ENCODE assay signal across 19 cellular contexts in genomic region chr1:10631121-10631810, GRCh38.
A peak's percentile ranks its signal among the peaks of the same experiment; 100 is the strongest.
DNase-seq lines count a peak whose midpoint lies in the region; FAIRE-seq and TF ChIP-seq lines count a peak whose summit lies in the region.
"Had no signal": no experiment of that assay in that cellular context is flagged by ENCODE, and none has a peak within 500 bp of the region (broad histone marks: within the 10 kb centered on the region; RNA-seq: fewer than 3 reads in every experiment).

No MANE protein-coding gene starts in this region.

- no peak overlapping the region for H3K9ac ChIP-seq in HUES6 (ENCODE audit: low read length)

- H3K4me3 Mint-ChIP-seq in CD14-positive monocyte (no peak overlapping the region), glutamatergic neuron (ENCODE audit: unreplicated experiment) (no peak overlapping the region)
- H3K4me3 Mint-ChIP-seq: activated CD4-positive, alpha-beta memory T cell treated with anti-CD3 and anti-CD28 coated beads for 36 hours; central memory CD8-positive, alpha-beta T cell; endodermal cell; nephron had no signal

- no peak overlapping the region for H3K4me3 ChIP-seq in HUES6 (ENCODE audit: low read depth, low read length)
- no peak overlapping the region for H3K4me3 ChIP-seq in spleen
- H3K4me3 ChIP-seq: lung had no signal

- H3K27me3 Mint-ChIP-seq in CD14-positive monocyte (ENCODE audit: low read depth in 3 of 3) = peaks cover 6 to 10% (median 9%) of the 10 kb centered on the region in 3 donors
- peaks cover 4% of the 10 kb centered on the region for H3K27me3 Mint-ChIP-seq in glutamatergic neuron (ENCODE audit: unreplicated experiment)
- H3K27me3 Mint-ChIP-seq: activated CD4-positive, alpha-beta memory T cell treated with anti-CD3 and anti-CD28 coated beads for 36 hours; central memory CD8-positive, alpha-beta T cell had no signal

- H3K27ac ChIP-seq in HUES6 (ENCODE audit: low read depth, low read length) (peak overlapping the region; percentile 38; the same call in 1 of the 2 replicates), spleen (no peak overlapping the region)

- 85 to 91% (median 86%) methylated on average over 9 to 20 of the region's 20 CpGs for WGBS in spleen, 5 donors

- H3K36me3 Mint-ChIP-seq in CD14-positive monocyte = peaks cover 30 to 46% of the 10 kb centered on the region in 2 donors
- H3K36me3 Mint-ChIP-seq in glutamatergic neuron (ENCODE audit: unreplicated experiment) = no peaks in the 10 kb centered on the region

- intact Hi-C loops in CD14-positive monocyte (cut with micrococcal nuclease) (no loop called here), spleen (cut with DNase I; ENCODE audit: low total_unique reads) (no loop called here)

- peaks cover 12% of the 10 kb centered on the region; the same call in 1 of the 2 replicates for H3K36me3 ChIP-seq in HUES6 (ENCODE audit: control insufficient read depth, insufficient read depth, low read length)
- peaks cover 0 to 75% (median 36%) of the 10 kb centered on the region in 6 donors for H3K36me3 ChIP-seq in spleen
- H3K36me3 ChIP-seq: BE2C had no signal

- H3K9me3 ChIP-seq in HUES6 (ENCODE audit: control insufficient read depth, insufficient read depth, low read depth, low read length) = no peaks in the 10 kb centered on the region
- H3K9me3 ChIP-seq in spleen = no peaks in the 10 kb centered on the region
- H3K9me3 ChIP-seq: BE2C had no signal

- no peaks in the 10 kb centered on the region for H3K27me3 ChIP-seq in HUES6 (ENCODE audit: control insufficient read depth, insufficient read depth, low read length)
- no peaks in the 10 kb centered on the region for H3K27me3 ChIP-seq in spleen (replicated peaks in 1 of 7)
- H3K27me3 ChIP-seq: BE2C had no signal

- FAIRE-seq in H54 (lab: Jason Lieb, UNC) = no peak
- FAIRE-seq: GM19239, TTC549 had no signal

- H3K4me1 Mint-ChIP-seq in CD14-positive monocyte = no peaks in the 10 kb centered on the region
- peaks cover 9% of the 10 kb centered on the region for H3K4me1 Mint-ChIP-seq in glutamatergic neuron (ENCODE audit: low read depth, unreplicated experiment)
- H3K4me1 Mint-ChIP-seq: central memory CD8-positive, alpha-beta T cell had no signal

- no peak for TF ChIP-seq POLR2A in spleen (IDR thresholded peaks at IDR 0.05)
- no peak for TF ChIP-seq POLR2A in H54 (IDR thresholded peaks at IDR 0.05; ENCODE audit: low read depth, low read length)

- H3K9me3 Mint-ChIP-seq in CD14-positive monocyte = no peaks in the 10 kb centered on the region
- H3K9me3 Mint-ChIP-seq in glutamatergic neuron (ENCODE audit: unreplicated experiment) = peaks cover 4% of the 10 kb centered on the region
- H3K9me3 Mint-ChIP-seq: activated CD4-positive, alpha-beta memory T cell treated with anti-CD3 and anti-CD28 coated beads for 36 hours; central memory CD8-positive, alpha-beta T cell; endodermal cell; nephron had no signal

- peak; percentile 40 for DNase-seq in CD14-positive monocyte (ENCODE audit: low spot score)
- peak; percentile 16 for DNase-seq in glutamatergic neuron
- DNase-seq in spleen = peak; percentile 66
- DNase-seq in activated CD4-positive, alpha-beta T cell treated with anti-CD3 and anti-CD28 coated beads, Interleukin-2, amount 50 U/mL, for 48 hours = no peak
- DNase-seq in H54 (ENCODE audit: insufficient read length, low spot score) = no peak
- DNase-seq in SW480 (ENCODE audit: low spot score) = no peak
- DNase-seq: activated CD4-positive, alpha-beta memory T cell treated with anti-CD3 and anti-CD28 coated beads for 36 hours; DMS53; MM.1S; NCI-H187 treated with DMSO at 0.1 percent for 48 hours; NCI-H524 had no signal

- H3K27ac Mint-ChIP-seq in CD14-positive monocyte (peak overlapping the region in 1 of 7 donors; percentile 6), glutamatergic neuron (ENCODE audit: unreplicated experiment) (no peak overlapping the region)
- H3K27ac Mint-ChIP-seq: activated CD4-positive, alpha-beta memory T cell treated with anti-CD3 and anti-CD28 coated beads for 36 hours had no signal

- TF ChIP-seq CTCF in CD14-positive monocyte (IDR thresholded peaks at IDR 0.05) (no peak), glutamatergic neuron (IDR thresholded peaks at IDR 0.05; ENCODE audit: partially characterized antibody, unreplicated experiment) (no peak), spleen (IDR thresholded peaks at IDR 0.05 in 8 of 11, conservative IDR thresholded peaks at IDR 0.05 in 3 of 11) (no peak)

- H3K4me1 ChIP-seq in HUES6 (ENCODE audit: control insufficient read depth, insufficient read depth, low read length) (peaks cover 43% of the 10 kb centered on the region), spleen (peaks cover 0 to 8% (median 0%) of the 10 kb centered on the region in 6 donors)

Comparison
In these comparisons a context has a peak if more than half of its experiments do, and no peak if none do; other contexts are left out.
1. DNase-seq: peak in CD14-positive monocyte (single experiment), glutamatergic neuron (single experiment) and spleen (single experiment); none in activated CD4-positive, alpha-beta T cell treated with anti-CD3 and anti-CD28 coated beads, Interleukin-2, amount 50 U/mL, for 48 hours (0 of 2), H54 (single experiment) and SW480 (single experiment).